In the genomic region with DNA sequence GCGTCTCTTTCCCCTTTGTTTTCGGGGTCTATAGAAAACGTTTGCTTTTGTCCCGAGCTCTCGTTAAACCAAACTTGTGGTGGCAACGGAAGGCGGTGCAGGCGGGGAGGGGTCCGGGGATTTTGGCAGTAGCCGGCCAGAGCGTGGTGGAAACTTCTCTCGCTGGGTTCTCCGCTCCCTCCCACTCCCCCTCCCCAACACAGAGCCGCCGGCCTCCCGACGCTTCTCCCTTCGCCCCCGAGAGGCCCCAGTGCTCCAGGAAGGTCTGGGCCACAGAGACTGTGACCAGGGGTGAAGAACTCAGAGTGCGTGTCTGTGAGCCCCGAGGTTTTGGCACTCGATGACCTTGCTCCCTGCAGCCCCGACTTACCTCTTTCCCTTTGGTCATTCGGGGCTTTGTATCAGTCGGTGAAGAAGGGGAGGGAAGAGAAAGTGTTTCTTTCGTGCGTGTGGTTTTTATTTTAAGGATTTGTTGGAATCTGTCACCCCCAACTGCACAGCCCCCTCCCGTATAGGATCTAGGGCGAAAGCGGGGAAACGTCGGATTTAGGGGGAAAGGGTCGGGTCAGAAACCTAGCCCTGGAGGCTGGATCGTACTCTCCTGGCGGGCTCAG, we compare ENCODE assay signal across 8 cellular contexts. TPM values are rescaled to one million over a fixed set of nuclear protein-coding genes. Genes with fewer than 3 reads are reported as not detected.
DNase-seq lines count a peak whose midpoint lies in the region; ATAC-seq and TF ChIP-seq lines count a peak whose summit lies in the region.

No MANE protein-coding gene starts in this region.

- peaks cover 0 to 74% of the 10 kb centered on the region in 2 donors for H3K27me3 ChIP-seq in left lung
- peaks cover 0 to 54% of the 10 kb centered on the region in 2 donors for H3K27me3 ChIP-seq in tibial nerve

- peaks cover 19% of the 10 kb centered on the region for H3K4me1 Mint-ChIP-seq in activated T-cell treated with anti-CD3 and anti-CD28 coated beads, Interleukin-2, amount 50 U/mL, for 72 hours (ENCODE audit: low read depth)

- H3K4me3 Mint-ChIP-seq in activated T-cell treated with anti-CD3 and anti-CD28 coated beads, Interleukin-2, amount 50 U/mL, for 72 hours = peak overlapping the region; percentile 90 to 93

- TF ChIP-seq POLR2A in tibial nerve (IDR thresholded peaks at IDR 0.05) = no peak

- H3K4me3 ChIP-seq in left lung = peak overlapping the region; percentile 34 to 47
- H3K4me3 ChIP-seq in tibial nerve = peak overlapping the region; percentile 30 to 74 (median 44)

- H3K27ac Mint-ChIP-seq in activated T-cell treated with anti-CD3 and anti-CD28 coated beads, Interleukin-2, amount 50 U/mL, for 72 hours = peak overlapping the region; percentile 40
- peak overlapping the region; percentile 70 to 72 for H3K27ac Mint-ChIP-seq in activated naive CD4-positive, alpha-beta T cell treated with anti-CD3 and anti-CD28 coated beads, Interleukin-2, amount 50 U/mL, for 72 hours

- TF ChIP-seq EP300 in tibial nerve (IDR thresholded peaks at IDR 0.05) = no peak

- no peak for ATAC-seq in activated T-cell treated with anti-CD3 and anti-CD28 coated beads, Interleukin-2, amount 50 U/mL, for 72 hours (replicated peaks in 1 of 2)
- peak; percentile 5 to 6 for ATAC-seq in activated naive CD4-positive, alpha-beta T cell treated with anti-CD3 and anti-CD28 coated beads, Interleukin-2, amount 50 U/mL, for 72 hours
- no peak for ATAC-seq in left lung
- ATAC-seq in HG03159 (IDR thresholded peaks at IDR 0.05; ENCODE audit: unreplicated experiment) = no peak
- ATAC-seq in HG03520 (IDR thresholded peaks at IDR 0.05; ENCODE audit: unreplicated experiment) = no peak

- peaks cover 0 to 5% of the 10 kb centered on the region in 2 donors for H3K36me3 Mint-ChIP-seq in activated T-cell treated with anti-CD3 and anti-CD28 coated beads, Interleukin-2, amount 50 U/mL, for 72 hours (ENCODE audit: insufficient read depth in 2 of 2)
- H3K36me3 Mint-ChIP-seq in activated naive CD4-positive, alpha-beta T cell treated with anti-CD3 and anti-CD28 coated beads, Interleukin-2, amount 50 U/mL, for 72 hours = no peaks in the 10 kb centered on the region

- intact Hi-C loops in left lung (cut with DNase I) = no loop called here

- whole genome bisulfite sequencing in tibial nerve, 2 donors = 1 to 12% methylated on average over 19 to 35 of the region's 35 CpGs

- H3K36me3 ChIP-seq in left lung (no peaks in the 10 kb centered on the region), tibial nerve (no peaks in the 10 kb centered on the region)

- no peak for DNase-seq in activated T-cell treated with anti-CD3 and anti-CD28 coated beads, Interleukin-2, amount 50 U/mL, for 72 hours
- no peak for DNase-seq in activated T-cell treated with anti-CD3 and anti-CD28 coated beads, Interleukin-2, amount 50 U/mL, for 48 hours
- DNase-seq in activated naive CD4-positive, alpha-beta T cell treated with anti-CD3 and anti-CD28 coated beads, Interleukin-2, amount 50 U/mL, for 72 hours (ENCODE audit: low spot score in 2 of 2) = no peak
- DNase-seq in left lung (no peak), tibial nerve (ENCODE audit: low spot score in 2 of 2) (no peak)
- DNase-seq in stimulated activated CD4-positive, alpha-beta T cell treated with anti-CD3 and anti-CD28 coated beads, Interleukin-4, amount 100 ng/mL, for 24 hours = no peak

- H3K27ac ChIP-seq in left lung (peak overlapping the region; percentile 78 to 86), tibial nerve (peak overlapping the region; percentile 31 to 93 (median 80))

- peaks cover 8 to 39% of the 10 kb centered on the region in 2 donors for H3K4me1 ChIP-seq in left lung
- H3K4me1 ChIP-seq in tibial nerve = peaks cover 0 to 22% (median 10%) of the 10 kb centered on the region in 4 donors

- peaks cover 33% of the 10 kb centered on the region for H3K27me3 Mint-ChIP-seq in activated T-cell treated with anti-CD3 and anti-CD28 coated beads, Interleukin-2, amount 50 U/mL, for 72 hours (ENCODE audit: low read depth)

- H3K9me3 Mint-ChIP-seq in activated T-cell treated with anti-CD3 and anti-CD28 coated beads, Interleukin-2, amount 50 U/mL, for 72 hours = peaks cover 0 to 2% of the 10 kb centered on the region in 2 donors
- H3K9me3 Mint-ChIP-seq in activated naive CD4-positive, alpha-beta T cell treated with anti-CD3 and anti-CD28 coated beads, Interleukin-2, amount 50 U/mL, for 72 hours = no peaks in the 10 kb centered on the region

- H3K9me3 ChIP-seq in left lung (no peaks in the 10 kb centered on the region), tibial nerve (no peaks in the 10 kb centered on the region)

- TF ChIP-seq CTCF in left lung (IDR thresholded peaks at IDR 0.05) (no peak), tibial nerve (IDR thresholded peaks at IDR 0.05) (no peak)

RNA-seq across cellular contexts. Expression of a gene that starts 9.0 kb away (rescaled TPM):
- total RNA-seq in activated T-cell treated with anti-CD3 and anti-CD28 coated beads, Interleukin-2, amount 50 U/mL, for 72 hours = 10 to 100 TPM; 53.5 to 65.5 TPM
- 10 to 100 TPM; 46.9 to 48.3 TPM for total RNA-seq in activated naive CD4-positive, alpha-beta T cell treated with anti-CD3 and anti-CD28 coated beads, Interleukin-2, amount 50 U/mL, for 72 hours
- total RNA-seq in left lung = 10 to 100 TPM; 19.0 to 24.0 TPM
- total RNA-seq in tibial nerve = 10 to 100 TPM; 16.2 to 34.7 (median 23.7) TPM

Comparison
In these comparisons a context has a peak if more than half of its experiments do, and no peak if none do; other contexts are left out.
1. ATAC-seq: peak in activated naive CD4-positive, alpha-beta T cell treated with anti-CD3 and anti-CD28 coated beads, Interleukin-2, amount 50 U/mL, for 72 hours (2 of 2); none in activated T-cell treated with anti-CD3 and anti-CD28 coated beads, Interleukin-2, amount 50 U/mL, for 72 hours (0 of 2), left lung (single experiment), HG03159 (single experiment) and HG03520 (single experiment).